ENCODE assay signal across 8 cellular contexts in the genomic region with DNA sequence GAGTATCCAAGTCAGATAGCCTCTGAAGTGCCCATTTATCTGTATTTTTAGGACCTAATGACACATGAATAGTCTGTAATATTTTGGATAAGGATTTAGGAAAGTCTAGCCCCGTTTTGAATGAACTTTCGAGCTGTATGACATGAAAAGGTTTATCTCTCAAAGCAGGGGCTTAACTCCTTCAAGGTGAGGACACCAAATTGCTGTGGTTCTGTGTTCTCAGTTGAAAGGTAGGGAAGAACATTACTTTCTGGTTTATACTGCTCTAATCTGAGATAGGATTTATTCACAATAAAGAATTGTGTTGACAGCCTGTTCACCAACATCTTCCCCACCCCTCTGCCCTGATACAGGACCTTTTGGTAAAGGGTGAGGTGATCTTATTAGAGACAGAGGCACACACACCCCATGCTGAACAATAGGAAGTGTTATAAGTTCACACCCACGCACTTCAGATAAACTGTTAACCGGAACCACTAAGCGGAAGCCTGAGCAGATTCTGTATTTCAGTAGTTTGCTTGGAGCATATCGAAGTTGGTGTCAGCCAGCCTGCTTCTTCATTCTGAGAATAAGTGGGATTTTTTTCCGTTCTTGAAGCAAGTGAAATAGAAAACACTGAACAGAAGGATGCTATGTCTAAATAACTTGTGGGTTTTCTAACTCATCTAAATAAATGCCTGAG.
DNase-seq lines count a peak whose midpoint lies in the region; ATAC-seq and TF ChIP-seq lines count a peak whose summit lies in the region.

No MANE protein-coding gene starts in this region.

- intact Hi-C loops in left colon (cut with DNase I, micrococcal nuclease) (no loop called here), breast epithelium (cut with DNase I; ENCODE audit: low total_unique reads) (no loop called here)

- peaks cover 43% of the 10 kb centered on the region for H3K4me1 ChIP-seq in neural progenitor cell
- no peaks in the 10 kb centered on the region for H3K4me1 ChIP-seq in breast epithelium

- H3K27me3 ChIP-seq in neural progenitor cell (no peaks in the 10 kb centered on the region), breast epithelium (no peaks in the 10 kb centered on the region)

- TF ChIP-seq POLR2A in breast epithelium (IDR thresholded peaks at IDR 0.05), result no peak

- TF ChIP-seq CTCF in neural progenitor cell (IDR thresholded peaks at IDR 0.05), result no peak
- no peak for TF ChIP-seq CTCF in breast epithelium (IDR thresholded peaks at IDR 0.05)

- H3K9me3 ChIP-seq in neural progenitor cell (ENCODE audit: low read depth), result no peaks in the 10 kb centered on the region
- H3K9me3 ChIP-seq in breast epithelium, result no peaks in the 10 kb centered on the region

- DNase-seq in activated CD4-positive, alpha-beta T cell treated with anti-CD3 and anti-CD28 coated beads for 1 hour, result peak; percentile 23
- DNase-seq in left colon (no peak), neural progenitor cell (ENCODE audit: low spot score) (no peak), AG20443 (ENCODE audit: low spot score) (no peak), GDM1 (lab: John Stamatoyannopoulos, UW) (no peak), breast epithelium (ENCODE audit: low spot score in 2 of 2) (no peak)

- no peaks in the 10 kb centered on the region for H3K36me3 ChIP-seq in neural progenitor cell
- no peaks in the 10 kb centered on the region for H3K36me3 ChIP-seq in breast epithelium

- H3K27me3 Mint-ChIP-seq in neural progenitor cell (ENCODE audit: insufficient read depth, low read depth), result no peaks in the 10 kb centered on the region

- no peak overlapping the region for H3K4me2 ChIP-seq in neural progenitor cell

- H3K4me3 ChIP-seq in neural progenitor cell (no peak overlapping the region), breast epithelium (no peak overlapping the region)

- H4K20me1 ChIP-seq in neural progenitor cell (ENCODE audit: low read depth), result peaks cover 43% of the 10 kb centered on the region

- H3K79me2 ChIP-seq in neural progenitor cell (ENCODE audit: low read depth), result peaks cover 11% of the 10 kb centered on the region

- H3K4me1 Mint-ChIP-seq in neural progenitor cell, result peaks cover 51% of the 10 kb centered on the region

- no peak overlapping the region for H2AFZ ChIP-seq in neural progenitor cell (replicated peaks)

- H3K9me3 Mint-ChIP-seq in neural progenitor cell, result no peaks in the 10 kb centered on the region

- H3K27ac Mint-ChIP-seq in neural progenitor cell, result no peak overlapping the region

- no peak overlapping the region for H3K9ac ChIP-seq in neural progenitor cell

- H3K4me3 Mint-ChIP-seq in neural progenitor cell, result no peak overlapping the region

- H3K36me3 Mint-ChIP-seq in neural progenitor cell, result peaks cover 13% of the 10 kb centered on the region

- H3F3A ChIP-seq in neural progenitor cell (ENCODE audit: low read depth), result peaks cover 25% of the 10 kb centered on the region

- H3K27ac ChIP-seq in neural progenitor cell (no peak overlapping the region), breast epithelium (no peak overlapping the region)

- ATAC-seq in GM18868 (IDR thresholded peaks at IDR 0.05; ENCODE audit: unreplicated experiment), result peak; percentile 99
- peak; percentile 98 for ATAC-seq in HG02973 (IDR thresholded peaks at IDR 0.05; ENCODE audit: unreplicated experiment)
- peak; percentile 37 for ATAC-seq in left colon

Comparison
In these comparisons a context has a peak if more than half of its experiments do, and no peak if none do; other contexts are left out.
1. ATAC-seq: peak in every context shown above with its lines; median percentile 99 in GM18868; 98 in HG02973; 37 in left colon.